In the genomic region with DNA sequence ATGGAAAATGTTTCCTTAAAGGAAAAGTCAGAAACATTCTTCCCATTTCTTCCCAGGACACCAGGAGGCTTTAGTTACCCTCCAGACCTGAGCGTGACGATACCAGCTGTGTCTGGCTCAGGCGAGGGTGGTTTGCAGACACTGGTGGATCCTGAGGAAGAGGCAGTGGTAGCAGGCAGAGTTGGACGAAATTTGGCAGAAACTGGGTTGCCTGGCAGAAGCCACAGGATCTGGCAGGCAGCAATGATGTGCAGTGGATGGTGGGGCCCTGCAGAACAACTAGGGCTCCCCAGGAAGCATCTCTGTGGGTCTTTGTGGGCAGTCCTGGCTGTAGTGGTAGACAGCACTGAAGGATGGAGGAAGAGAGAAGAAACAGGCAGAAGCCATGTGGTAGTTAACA, we compare ENCODE assay signal across 34 cellular contexts.
"Had no signal": no experiment of that assay in that cellular context is flagged by ENCODE, and none has a peak within 500 bp of the region (broad histone marks: within the 10 kb centered on the region; RNA-seq: fewer than 3 reads in every experiment).

No MANE protein-coding gene starts in this region.

- H3K4me3 ChIP-seq: MG63 had no signal

- H3K4me2 ChIP-seq: KMS-11 had no signal

- H3K36me3 ChIP-seq: MG63 had no signal

- H3K9me3 ChIP-seq: MG63 had no signal

- H3K9ac ChIP-seq: KMS-11 had no signal

- H3K27me3 ChIP-seq: MG63 had no signal

- DNase-seq: Karpas-422, Kasumi-1, KG1, MG63, MM.1S, MV-4-11, NCI-H1048, NCI-H1092, NCI-H1092 treated with DMSO at 0.1 percent for 48 hours, NCI-H1105, NCI-H1105 treated with DMSO at 0.1 percent for 48 hours, NCI-H1417, NCI-H1417 treated with DMSO at 0.1 percent for 48 hours, NCI-H1436, NCI-H1436 treated with DMSO at 0.1 percent for 48 hours, NCI-H146, NCI-H1694, NCI-H1694 treated with DMSO at 0.1 percent for 48 hours, NCI-H187, NCI-H187 treated with DMSO at 0.1 percent for 48 hours, NCI-H1930, NCI-H2029, NCI-H2029 treated with DMSO at 0.1 percent for 48 hours, NCI-H2081, NCI-H2081 treated with DMSO at 0.1 percent for 48 hours, NCI-H2107, NCI-H2171, NCI-H2171 treated with DMSO at 0.1 percent for 48 hours, NCI-H2227 treated with DMSO at 0.1 percent for 48 hours, NCI-H226, NCI-H345, NCI-H446, NCI-H446 treated with DMSO at 0.1 percent for 48 hours had no signal

- H3K27ac ChIP-seq: KMS-11 had no signal
